8 cellular contexts compared by ENCODE assay signal in the genomic region with DNA sequence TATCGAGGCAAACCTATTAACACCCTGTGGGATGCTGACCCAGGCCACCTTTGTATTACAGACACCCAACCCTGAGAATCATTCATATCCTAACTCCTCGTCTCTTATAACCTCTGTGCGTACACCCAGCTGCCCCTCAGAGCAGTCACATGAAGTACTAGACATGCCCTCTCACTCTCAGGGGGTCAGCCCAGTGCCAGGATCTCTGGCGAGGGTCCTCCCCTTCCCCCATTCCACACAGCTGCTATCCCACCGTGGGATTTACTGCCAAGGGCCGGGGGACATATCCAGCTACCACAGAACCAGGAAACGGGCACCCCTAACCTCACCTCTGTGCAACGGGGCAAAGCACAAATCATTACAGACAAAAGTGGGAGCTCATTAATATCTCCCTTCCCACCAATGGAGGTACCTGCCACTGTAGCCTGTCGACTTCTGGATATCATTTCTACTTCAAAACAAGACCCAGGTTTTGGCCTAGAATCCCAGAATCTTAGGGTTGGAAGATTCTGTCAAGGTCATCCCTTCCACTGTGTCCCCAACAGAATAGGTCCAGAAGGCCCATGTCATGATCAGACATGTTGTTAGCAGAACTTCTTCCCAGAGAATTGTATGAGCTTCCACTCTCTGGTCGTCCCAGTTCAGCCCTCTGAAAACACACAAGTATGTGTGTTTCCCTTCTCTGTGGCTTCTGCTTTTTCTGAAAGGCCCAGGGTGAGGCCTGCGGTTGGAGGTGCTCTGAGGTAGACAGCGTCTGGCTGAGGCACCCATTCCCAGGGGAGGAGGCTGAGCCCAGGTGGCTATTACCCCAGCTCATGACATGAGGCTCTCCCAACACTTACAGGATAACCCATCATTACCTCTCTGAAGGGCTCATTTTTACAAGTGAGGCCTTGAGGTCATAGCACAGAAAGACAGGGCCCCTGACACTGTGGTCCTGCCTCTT. TPM values are rescaled to one million over a fixed set of nuclear protein-coding genes. Genes with fewer than 3 reads are reported as not detected.
DNase-seq lines count a peak whose midpoint lies in the region; ATAC-seq, FAIRE-seq and TF ChIP-seq lines count a peak whose summit lies in the region.

No MANE protein-coding gene starts in this region.

- H3K27ac ChIP-seq in cingulate gyrus (ENCODE audit: low read depth, low read length): peak overlapping the region; percentile 95
- H3K27ac ChIP-seq in osteoblast (ENCODE audit: low read depth, low read length): peak overlapping the region; percentile 64

- peaks cover 51% of the 10 kb centered on the region for H3K4me1 ChIP-seq in osteoblast (ENCODE audit: insufficient read depth, low read length)

- TF ChIP-seq CTCF in osteoblast (IDR thresholded peaks at IDR 0.05; ENCODE audit: extremely low read depth, low read depth, low read length): no peak

- peaks cover 18% of the 10 kb centered on the region for H4K20me1 ChIP-seq in osteoblast (ENCODE audit: insufficient read depth, low read length)

- H3K9me3 ChIP-seq in osteoblast (ENCODE audit: low read depth, low read length): no peaks in the 10 kb centered on the region

- DNase-seq in stimulated activated CD4-positive, alpha-beta T cell treated with anti-CD3 and anti-CD28 coated beads, Interleukin-2, amount 100 ng/mL, for 24 hours: peak; percentile 42 to 50
- no peak for DNase-seq in stimulated activated CD4-positive, alpha-beta T cell treated with anti-CD3 and anti-CD28 coated beads, Interleukin-4, amount 100 ng/mL, for 1 hour
- DNase-seq in SW480 (ENCODE audit: low spot score) (peak; percentile 56), osteoblast (ENCODE audit: insufficient read length, low spot score, missing footprints) (peak; percentile 79), NCI-H345 (lab: John Stamatoyannopoulos, UW) (no peak), HTR-8/SVneo (ENCODE audit: insufficient read length, low spot score) (no peak)

- peak overlapping the region; percentile 94 for H3K4me2 ChIP-seq in osteoblast (ENCODE audit: insufficient read depth, low read length)

- H2AFZ ChIP-seq in osteoblast (ENCODE audit: low read length): no peak overlapping the region

- peaks cover 60% of the 10 kb centered on the region for H3K79me2 ChIP-seq in osteoblast (ENCODE audit: insufficient read depth, low read length)

- peak overlapping the region; percentile 87 for H3K4me3 ChIP-seq in osteoblast (ENCODE audit: insufficient read depth, low read length)

- no peaks in the 10 kb centered on the region for H3K27me3 ChIP-seq in osteoblast (ENCODE audit: insufficient read depth, low read length)

- ATAC-seq in HG03066 (IDR thresholded peaks at IDR 0.05; ENCODE audit: low read depth, unreplicated experiment): peak; percentile 51

- FAIRE-seq in HTR-8/SVneo (lab: Jason Lieb, UNC): no peak

- no peaks in the 10 kb centered on the region for H3K36me3 ChIP-seq in osteoblast (ENCODE audit: insufficient read depth, low read length)

RNA-seq across cellular contexts. Expression of gene TMBIM1, which starts 1.7 kb away (rescaled TPM):
- total RNA-seq in osteoblast: 155 and 187 TPM in 2 replicates

RNA-seq across cellular contexts. Expression of gene PNKD, which starts 20.3 kb away (rescaled TPM):
- total RNA-seq in osteoblast: 23.2 and 24.2 TPM in 2 replicates

RNA-seq across cellular contexts. Expression of gene AAMP, which starts 20.7 kb away (rescaled TPM):
- total RNA-seq in osteoblast: 85.7 and 97.0 TPM in 2 replicates

RNA-seq across cellular contexts. Expression of gene GPBAR1, which starts 29.8 kb away (rescaled TPM):
- 0.36 TPM in 1 of 2 replicates, not detected in the other for total RNA-seq in osteoblast

Comparison
In these comparisons a context has a peak if more than half of its experiments do, and no peak if none do; other contexts are left out.
1. DNase-seq: peak in stimulated activated CD4-positive, alpha-beta T cell treated with anti-CD3 and anti-CD28 coated beads, Interleukin-2, amount 100 ng/mL, for 24 hours (2 of 2), SW480 (single experiment) and osteoblast (single experiment); none in stimulated activated CD4-positive, alpha-beta T cell treated with anti-CD3 and anti-CD28 coated beads, Interleukin-4, amount 100 ng/mL, for 1 hour (single experiment), NCI-H345 (single experiment) and HTR-8/SVneo (single experiment).